Comparison of ENCODE assay signal across 37 cellular contexts in genomic region chr3:151614-152189, GRCh38. TPM values are rescaled to one million over a fixed set of nuclear protein-coding genes. Genes with fewer than 3 reads are reported as not detected.
"Had no signal": no experiment of that assay in that cellular context is flagged by ENCODE, and none has a peak within 500 bp of the region (broad histone marks: within the 10 kb centered on the region; RNA-seq: fewer than 3 reads in every experiment).

No MANE protein-coding gene starts in this region.

- DNase-seq: activated B cell treated with CpG ODN at 0.5 μM for 24 hours; activated CD4-positive, alpha-beta T cell treated with anti-CD3 and anti-CD28 coated beads for 48 hours; activated CD4-positive, alpha-beta T cell treated with anti-CD3 and anti-CD28 coated beads, Interleukin-2, amount 50 U/mL, for 1 hour; activated CD4-positive, alpha-beta T cell treated with anti-CD3 and anti-CD28 coated beads, Interleukin-2, amount 50 U/mL, for 48 hours; activated CD8-positive, alpha-beta memory T cell treated with anti-CD3 and anti-CD28 coated beads, Interleukin-2, amount 10 ng/mL, durations not matched to agents 7 days and 5 days; activated CD8-positive, alpha-beta memory T cell treated with anti-CD3 and anti-CD28 coated beads, Interleukin-2, amount 50 U/mL, for 4 hours; activated CD8-positive, alpha-beta T cell treated with anti-CD3 and anti-CD28 coated beads, Interleukin-2, amount 10 ng/mL, durations not matched to agents 7 days and 5 days; activated effector memory CD4-positive, alpha-beta T cell treated with anti-CD3 and anti-CD28 coated beads, Interleukin-2, amount 50 U/mL, for 16 hours; activated naive CD4-positive, alpha-beta T cell treated with anti-CD3 and anti-CD28 coated beads for 36 hours; activated naive CD8-positive, alpha-beta T cell treated with anti-CD3 and anti-CD28 coated beads for 36 hours; activated naive CD8-positive, alpha-beta T cell treated with anti-CD3 and anti-CD28 coated beads, Interleukin-2, amount 50 U/mL, for 24 hours; activated T-cell treated with anti-CD3 and anti-CD28 coated beads, Interleukin-2, amount 50 U/mL, for 1 hour; activated T-cell treated with anti-CD3 and anti-CD28 coated beads, Interleukin-2, amount 50 U/mL, for 48 hours; adrenal gland; amygdala; aorta; body of pancreas; caudate nucleus; cortex of kidney; dermis blood vessel endothelial cell; effector CD4-positive, alpha-beta T cell; effector memory CD8-positive, alpha-beta T cell; erythroblast; foreskin keratinocyte; gastrocnemius medialis; glutamatergic neuron; heart left ventricle; T-helper 2 cell had no signal

- H3K4me2 ChIP-seq: hepatocyte had no signal

- H3K4me1 ChIP-seq: adrenal gland, body of pancreas, esophagus muscularis mucosa, foreskin keratinocyte, gastrocnemius medialis, heart left ventricle had no signal

- H3K27ac Mint-ChIP-seq: activated B cell treated with CpG ODN at 0.5 μM for 24 hours; activated CD8-positive, alpha-beta memory T cell treated with anti-CD3 and anti-CD28 coated beads, Interleukin-2, amount 10 ng/mL, durations not matched to agents 7 days and 5 days; activated CD8-positive, alpha-beta T cell treated with anti-CD3 and anti-CD28 coated beads, Interleukin-2, amount 10 ng/mL, durations not matched to agents 7 days and 5 days; activated naive CD4-positive, alpha-beta T cell treated with anti-CD3 and anti-CD28 coated beads for 36 hours; activated naive CD4-positive, alpha-beta T cell treated with anti-CD3 and anti-CD28 coated beads, Interleukin-2, amount 50 U/mL, for 24 hours; activated naive CD8-positive, alpha-beta T cell treated with anti-CD3 and anti-CD28 coated beads for 36 hours; activated naive CD8-positive, alpha-beta T cell treated with anti-CD3 and anti-CD28 coated beads, Interleukin-2, amount 50 U/mL, for 24 hours; activated T-helper 1 cell treated with anti-CD3 and anti-CD28 coated beads, Interleukin-12 subunit alpha, Interleukin-12 subunit beta, Interleukin-2, Interleukin-4 antibody, amounts not matched to agents 30 ng/mL and 10 ng/mL and 1 ng/mL, durations not matched to agents 14 hours and 24 hours and 36 hours; activated T-helper 2 cell treated with anti-CD3 and anti-CD28 coated beads, Interferon-gamma antibody, Interleukin-2, Interleukin-4, amounts not matched to agents 10 μg/mL and 5 μg/mL and 100 μg/mL, durations not matched to agents 14 hours and 24 hours and 36 hours; effector memory CD8-positive, alpha-beta T cell had no signal

- H3K36me3 Mint-ChIP-seq: activated CD8-positive, alpha-beta memory T cell treated with anti-CD3 and anti-CD28 coated beads, Interleukin-2, amount 10 ng/mL, durations not matched to agents 7 days and 5 days; activated naive CD4-positive, alpha-beta T cell treated with anti-CD3 and anti-CD28 coated beads, Interleukin-2, amount 50 U/mL, for 24 hours; activated naive CD8-positive, alpha-beta T cell treated with anti-CD3 and anti-CD28 coated beads for 36 hours had no signal

- H3K4me3 ChIP-seq: adrenal gland, body of pancreas, esophagus muscularis mucosa, gastrocnemius medialis, heart left ventricle, hepatocyte had no signal

- H3K36me3 ChIP-seq: adrenal gland, esophagus muscularis mucosa, gastrocnemius medialis, heart left ventricle had no signal

- ATAC-seq: activated CD4-positive, CD25-positive, alpha-beta regulatory T cell treated with anti-CD3 and anti-CD28 coated beads, Interleukin-2, amount 50 U/mL, for 24 hours; activated CD8-positive, alpha-beta memory T cell treated with anti-CD3 and anti-CD28 coated beads, Interleukin-2, amount 10 ng/mL, durations not matched to agents 7 days and 5 days; activated CD8-positive, alpha-beta T cell treated with anti-CD3 and anti-CD28 coated beads, Interleukin-2, amount 10 ng/mL, durations not matched to agents 7 days and 5 days; activated naive CD8-positive, alpha-beta T cell treated with anti-CD3 and anti-CD28 coated beads, Interleukin-2, amount 50 U/mL, for 24 hours; body of pancreas; effector memory CD8-positive, alpha-beta T cell; foreskin keratinocyte; gastrocnemius medialis; heart left ventricle had no signal

- H3K4me3 Mint-ChIP-seq: activated B cell treated with CpG ODN at 0.5 μM for 24 hours; activated CD8-positive, alpha-beta memory T cell treated with anti-CD3 and anti-CD28 coated beads, Interleukin-2, amount 10 ng/mL, durations not matched to agents 7 days and 5 days; activated CD8-positive, alpha-beta T cell treated with anti-CD3 and anti-CD28 coated beads, Interleukin-2, amount 10 ng/mL, durations not matched to agents 7 days and 5 days; activated naive CD4-positive, alpha-beta T cell treated with anti-CD3 and anti-CD28 coated beads for 36 hours; activated naive CD4-positive, alpha-beta T cell treated with anti-CD3 and anti-CD28 coated beads, Interleukin-2, amount 50 U/mL, for 24 hours; activated naive CD8-positive, alpha-beta T cell treated with anti-CD3 and anti-CD28 coated beads for 36 hours; activated naive CD8-positive, alpha-beta T cell treated with anti-CD3 and anti-CD28 coated beads, Interleukin-2, amount 50 U/mL, for 24 hours; activated T-helper 1 cell treated with anti-CD3 and anti-CD28 coated beads, Interleukin-12 subunit alpha, Interleukin-12 subunit beta, Interleukin-2, Interleukin-4 antibody, amounts not matched to agents 30 ng/mL and 10 ng/mL and 1 ng/mL, durations not matched to agents 14 hours and 24 hours and 36 hours; effector memory CD8-positive, alpha-beta T cell had no signal

- H3K27ac ChIP-seq: adrenal gland, body of pancreas, esophagus muscularis mucosa, foreskin keratinocyte, gastrocnemius medialis, heart left ventricle, hepatocyte, VCaP had no signal

- H3K27me3 ChIP-seq: adrenal gland, body of pancreas, foreskin keratinocyte, gastrocnemius medialis, heart left ventricle, hepatocyte had no signal

- H3K9me3 ChIP-seq: adrenal gland, body of pancreas, esophagus muscularis mucosa, gastrocnemius medialis, heart left ventricle had no signal

- H2AFZ ChIP-seq: hepatocyte had no signal

- H3K4me1 Mint-ChIP-seq: activated CD8-positive, alpha-beta memory T cell treated with anti-CD3 and anti-CD28 coated beads, Interleukin-2, amount 10 ng/mL, durations not matched to agents 7 days and 5 days; activated naive CD4-positive, alpha-beta T cell treated with anti-CD3 and anti-CD28 coated beads, Interleukin-2, amount 50 U/mL, for 24 hours; activated naive CD8-positive, alpha-beta T cell treated with anti-CD3 and anti-CD28 coated beads for 36 hours; activated naive CD8-positive, alpha-beta T cell treated with anti-CD3 and anti-CD28 coated beads, Interleukin-2, amount 50 U/mL, for 24 hours had no signal

- H3K27me3 Mint-ChIP-seq: activated B cell treated with CpG ODN at 0.5 μM for 24 hours; activated CD8-positive, alpha-beta memory T cell treated with anti-CD3 and anti-CD28 coated beads, Interleukin-2, amount 10 ng/mL, durations not matched to agents 7 days and 5 days; activated naive CD8-positive, alpha-beta T cell treated with anti-CD3 and anti-CD28 coated beads for 36 hours; effector memory CD8-positive, alpha-beta T cell had no signal

- H3K79me2 ChIP-seq: hepatocyte had no signal

- H3K9me3 Mint-ChIP-seq: activated naive CD4-positive, alpha-beta T cell treated with anti-CD3 and anti-CD28 coated beads, Interleukin-2, amount 50 U/mL, for 24 hours; activated naive CD8-positive, alpha-beta T cell treated with anti-CD3 and anti-CD28 coated beads for 36 hours; activated T-helper 1 cell treated with anti-CD3 and anti-CD28 coated beads, Interleukin-12 subunit alpha, Interleukin-12 subunit beta, Interleukin-2, Interleukin-4 antibody, amounts not matched to agents 30 ng/mL and 10 ng/mL and 1 ng/mL, durations not matched to agents 14 hours and 24 hours and 36 hours; activated T-helper 2 cell treated with anti-CD3 and anti-CD28 coated beads, Interferon-gamma antibody, Interleukin-2, Interleukin-4, amounts not matched to agents 10 μg/mL and 5 μg/mL and 100 μg/mL, durations not matched to agents 14 hours and 24 hours and 36 hours had no signal

RNA-seq across cellular contexts. Expression of gene CHL1, which starts 44.9 kb away (rescaled TPM):
- total RNA-seq: activated CD8-positive, alpha-beta memory T cell treated with anti-CD3 and anti-CD28 coated beads for 36 hours; activated CD8-positive, alpha-beta memory T cell treated with anti-CD3 and anti-CD28 coated beads, Interleukin-2, amount 10 ng/mL, durations not matched to agents 7 days and 5 days; activated CD8-positive, alpha-beta T cell treated with anti-CD3 and anti-CD28 coated beads, Interleukin-2, amount 10 ng/mL, durations not matched to agents 7 days and 5 days; activated naive CD4-positive, alpha-beta T cell treated with anti-CD3 and anti-CD28 coated beads for 36 hours; activated naive CD8-positive, alpha-beta T cell treated with anti-CD3 and anti-CD28 coated beads for 36 hours; activated T-helper 1 cell treated with anti-CD3 and anti-CD28 coated beads, Interleukin-12 subunit alpha, Interleukin-12 subunit beta, Interleukin-2, Interleukin-4 antibody, amounts not matched to agents 30 ng/mL and 10 ng/mL and 1 ng/mL, durations not matched to agents 14 hours and 24 hours and 36 hours; activated T-helper 2 cell treated with anti-CD3 and anti-CD28 coated beads, Interferon-gamma antibody, Interleukin-2, Interleukin-4, amounts not matched to agents 10 μg/mL and 5 μg/mL and 100 μg/mL, durations not matched to agents 14 hours and 24 hours and 36 hours; chondrocyte; foreskin keratinocyte had no signal
- polyA plus RNA-seq: foreskin keratinocyte, hepatocyte had no signal
